ENCODE assay signal across 8 cellular contexts in genomic region chr3:185153861-185154629, GRCh38. TPM values are rescaled to one million over a fixed set of nuclear protein-coding genes. Genes with fewer than 3 reads are reported as not detected.
DNase-seq lines count a peak whose midpoint lies in the region; ATAC-seq, FAIRE-seq and TF ChIP-seq lines count a peak whose summit lies in the region.

No MANE protein-coding gene starts in this region.

- no peaks in the 10 kb centered on the region for H3K36me3 Mint-ChIP-seq in activated naive CD8-positive, alpha-beta T cell treated with anti-CD3 and anti-CD28 coated beads, Interleukin-2, amount 50 U/mL, for 24 hours (ENCODE audit: low read depth)

- no peak overlapping the region for H2BK15ac ChIP-seq in mesendoderm (replicated peaks; ENCODE audit: low read depth)

- H2AK5ac ChIP-seq in mesendoderm (ENCODE audit: low read length): no peak overlapping the region

- H3K4me1 ChIP-seq in mesendoderm (ENCODE audit: control insufficient read depth, low read depth, low read length) (no peaks in the 10 kb centered on the region), thoracic aorta (ENCODE audit: control insufficient read depth in 1 of 2, low read depth in 2 of 2) (peaks cover 10 to 24% of the 10 kb centered on the region in 2 donors), kidney (ENCODE audit: control insufficient read depth in 1 of 2, insufficient read depth in 1 of 2, low read depth in 1 of 2, low read length in 2 of 2) (peaks cover 0 to 4% of the 10 kb centered on the region in 2 donors)

- H4K5ac ChIP-seq in mesendoderm (ENCODE audit: low read length): no peak overlapping the region

- H3K4me1 Mint-ChIP-seq in activated naive CD8-positive, alpha-beta T cell treated with anti-CD3 and anti-CD28 coated beads, Interleukin-2, amount 50 U/mL, for 24 hours: peaks cover 6% of the 10 kb centered on the region

- no peak overlapping the region for H3K27ac ChIP-seq in mesendoderm (ENCODE audit: low read depth, low read length)
- no peak overlapping the region for H3K27ac ChIP-seq in thoracic aorta
- no peak overlapping the region for H3K27ac ChIP-seq in kidney (ENCODE audit: low read depth in 2 of 2, low read length in 2 of 2)

- H2BK5ac ChIP-seq in mesendoderm (ENCODE audit: low read length): no peak overlapping the region

- no peak overlapping the region for H3K4me3 Mint-ChIP-seq in activated naive CD8-positive, alpha-beta T cell treated with anti-CD3 and anti-CD28 coated beads, Interleukin-2, amount 50 U/mL, for 24 hours

- no peak for ATAC-seq in thoracic aorta (ENCODE audit: insufficient number of reproducible peaks, low FRiP score, low read depth)
- ATAC-seq in activated naive CD8-positive, alpha-beta T cell treated with anti-CD3 and anti-CD28 coated beads, Interleukin-2, amount 50 U/mL, for 24 hours: no peak
- ATAC-seq in GM19463 (IDR thresholded peaks at IDR 0.05; ENCODE audit: unreplicated experiment): no peak

- H3K27me3 Mint-ChIP-seq in activated naive CD8-positive, alpha-beta T cell treated with anti-CD3 and anti-CD28 coated beads, Interleukin-2, amount 50 U/mL, for 24 hours: peaks cover 39% of the 10 kb centered on the region

- no peak overlapping the region for H3K18ac ChIP-seq in mesendoderm (ENCODE audit: low read length)

- H3K36me3 ChIP-seq in mesendoderm (ENCODE audit: control insufficient read depth, insufficient read depth, low read length): no peaks in the 10 kb centered on the region
- no peaks in the 10 kb centered on the region for H3K36me3 ChIP-seq in thoracic aorta
- no peaks in the 10 kb centered on the region for H3K36me3 ChIP-seq in kidney (ENCODE audit: control insufficient read depth in 1 of 2, insufficient read depth in 2 of 2, low read length in 2 of 2)

- H4K8ac ChIP-seq in mesendoderm (ENCODE audit: low read depth, low read length): no peak overlapping the region

- H3K79me2 ChIP-seq in mesendoderm (ENCODE audit: control insufficient read depth, insufficient read depth, low read length): no peaks in the 10 kb centered on the region

- no peak for FAIRE-seq in kidney (lab: Jason Lieb, UNC)

- DNase-seq in NCI-H748 (lab: John Stamatoyannopoulos, UW; ENCODE audit: unreplicated experiment) (peak; percentile 7), NCI-H748 treated with DMSO at 0.1 percent for 48 hours (lab: John Stamatoyannopoulos, UW) (no peak), cerebellar nuclear complex (lab: John Stamatoyannopoulos, UW) (peak; percentile 33 to 71), mesendoderm (peak; percentile 40), thoracic aorta (ENCODE audit: low spot score) (no peak), kidney (no peak)
- no peak for DNase-seq in activated naive CD8-positive, alpha-beta T cell treated with anti-CD3 and anti-CD28 coated beads, Interleukin-2, amount 50 U/mL, for 24 hours

- H3K9ac ChIP-seq in mesendoderm (ENCODE audit: low read length) (no peak overlapping the region), kidney (ENCODE audit: low read length in 2 of 2) (no peak overlapping the region)

- H3K4me3 ChIP-seq in mesendoderm (ENCODE audit: low read length): no peak overlapping the region
- H3K4me3 ChIP-seq in thoracic aorta: peak overlapping the region; percentile 88
- H3K4me3 ChIP-seq in kidney (ENCODE audit: low read length in 2 of 2): no peak overlapping the region

- H3K79me1 ChIP-seq in mesendoderm (ENCODE audit: low read length): no peaks in the 10 kb centered on the region

- H3K23ac ChIP-seq in mesendoderm (ENCODE audit: low read length): no peak overlapping the region

- H3K56ac ChIP-seq in mesendoderm (ENCODE audit: low read length): peak overlapping the region; percentile 82

- 100% methylated on average over 4 of the region's 16 CpGs for WGBS in mesendoderm (ENCODE audit: extremely low coverage, insufficient coverage, low lambda C conversion rate)

- intact Hi-C loops in kidney (cut with DNase I): no loop called here

- H3K4me2 ChIP-seq in mesendoderm (ENCODE audit: low read length): no peak overlapping the region

- peaks cover 3% of the 10 kb centered on the region for H3K27me3 ChIP-seq in mesendoderm (ENCODE audit: insufficient read depth, low read length, poor library complexity)
- H3K27me3 ChIP-seq in thoracic aorta (replicated peaks; ENCODE audit: insufficient read depth): peaks cover 6% of the 10 kb centered on the region

- H3K9me3 ChIP-seq in thoracic aorta: no peaks in the 10 kb centered on the region
- no peaks in the 10 kb centered on the region for H3K9me3 ChIP-seq in kidney (ENCODE audit: control insufficient read depth in 1 of 2, low read length in 2 of 2)

- no peak overlapping the region for H3K27ac Mint-ChIP-seq in activated naive CD8-positive, alpha-beta T cell treated with anti-CD3 and anti-CD28 coated beads, Interleukin-2, amount 50 U/mL, for 24 hours

- no peaks in the 10 kb centered on the region for H3K9me3 Mint-ChIP-seq in activated naive CD8-positive, alpha-beta T cell treated with anti-CD3 and anti-CD28 coated beads, Interleukin-2, amount 50 U/mL, for 24 hours

- H2BK120ac ChIP-seq in mesendoderm (ENCODE audit: low read depth, low read length): no peak overlapping the region

- H3K4ac ChIP-seq in mesendoderm (ENCODE audit: low read depth, low read length): no peak overlapping the region

- no peak for TF ChIP-seq CTCF in thoracic aorta (IDR thresholded peaks at IDR 0.05)
- no peak for TF ChIP-seq CTCF in kidney (IDR thresholded peaks at IDR 0.05; ENCODE audit: borderline replicate concordance, extremely low read depth, insufficient read depth)

RNA-seq across cellular contexts. Expression of gene C3orf70, which starts 1.2 kb away (rescaled TPM):
- 1.0 TPM for polyA plus RNA-seq in mesendoderm (2013, experiment 1 of 2)
- polyA plus RNA-seq in mesendoderm (2013, experiment 2 of 2): 1.0 TPM
- 10 to 100 TPM; 14.2 to 22.7 TPM for total RNA-seq in thoracic aorta
- total RNA-seq in kidney: 2.8 TPM
- 0.69 TPM for polyA plus RNA-seq in kidney (ENCODE audit: insufficient read depth, low read depth, low replicate concordance)

Comparison
In these comparisons a context has a peak if more than half of its experiments do, and no peak if none do; other contexts are left out.
1. DNase-seq: peak in NCI-H748 (single experiment), cerebellar nuclear complex (2 of 2) and mesendoderm (single experiment); none in NCI-H748 treated with DMSO at 0.1 percent for 48 hours (single experiment), thoracic aorta (single experiment), activated naive CD8-positive, alpha-beta T cell treated with anti-CD3 and anti-CD28 coated beads, Interleukin-2, amount 50 U/mL, for 24 hours (single experiment) and kidney (single experiment).